In the genomic region with DNA sequence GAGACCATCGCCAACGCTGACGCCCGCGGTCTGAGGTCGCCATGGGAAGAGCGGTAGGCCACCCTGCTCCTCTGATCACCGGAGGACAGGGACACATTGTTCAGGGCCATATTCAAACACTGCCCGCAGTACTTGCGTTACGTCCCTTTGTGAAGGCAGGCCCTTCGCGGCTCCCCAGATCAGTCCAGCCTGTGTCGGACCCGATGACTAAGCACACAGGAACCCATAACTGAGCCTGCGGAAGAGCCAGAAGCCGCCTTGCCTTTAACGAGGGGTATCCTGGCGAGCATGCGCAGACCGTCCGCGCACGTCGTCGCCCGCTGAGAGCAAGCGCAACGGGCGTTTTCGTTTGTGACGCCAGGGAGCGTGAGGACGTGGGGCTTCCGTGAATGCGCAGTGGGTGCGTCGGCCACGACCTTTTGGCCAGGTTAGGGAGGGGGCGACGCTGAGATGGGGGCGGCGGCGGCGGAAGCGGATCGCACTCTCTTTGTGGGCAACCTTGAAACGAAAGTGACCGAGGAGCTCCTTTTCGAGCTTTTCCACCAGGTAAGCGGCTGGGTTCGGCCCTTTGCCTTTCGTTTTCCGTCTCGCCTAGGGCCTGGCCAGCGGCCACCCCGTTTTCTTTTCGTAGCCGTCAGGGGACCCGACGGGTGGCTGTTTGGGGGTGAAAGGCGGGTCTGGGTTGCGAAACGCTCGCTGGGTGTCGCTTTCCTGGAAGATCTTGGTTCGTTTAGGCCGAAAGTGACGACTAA, we compare ENCODE assay signal across 8 cellular contexts. TPM values are rescaled to one million over a fixed set of nuclear protein-coding genes. Genes with fewer than 3 reads are reported as not detected.
DNase-seq lines count a peak whose midpoint lies in the region; ATAC-seq and TF ChIP-seq lines count a peak whose summit lies in the region.

TSS of gene C11orf71 (minus strand) at position 290 of the 752 bp plus-strand sequence. CDS start at position 110, 180 bp downstream.
A gene with protein sequence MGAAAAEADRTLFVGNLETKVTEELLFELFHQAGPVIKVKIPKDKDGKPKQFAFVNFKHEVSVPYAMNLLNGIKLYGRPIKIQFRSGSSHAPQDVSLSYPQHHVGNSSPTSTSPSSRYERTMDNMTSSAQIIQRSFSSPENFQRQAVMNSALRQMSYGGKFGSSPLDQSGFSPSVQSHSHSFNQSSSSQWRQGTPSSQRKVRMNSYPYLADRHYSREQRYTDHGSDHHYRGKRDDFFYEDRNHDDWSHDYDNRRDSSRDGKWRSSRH (plus strand): TSS at position 445 of the 752 bp plus-strand sequence. CDS start 6 bp downstream, at position 451.

- no peaks in the 10 kb centered on the region; the same call in 1 of the 2 replicates for H4K20me1 ChIP-seq in OCI-LY7 (ENCODE audit: insufficient read depth, low read length)

- H3K79me2 ChIP-seq in OCI-LY7 (ENCODE audit: insufficient read depth, low read depth, low read length) = peaks cover 64% of the 10 kb centered on the region

- peaks cover 30% of the 10 kb centered on the region for H3K4me1 ChIP-seq in OCI-LY7 (ENCODE audit: insufficient read depth, low read length, poor library complexity, severe bottlenecking)

- peak; percentile 92 for ATAC-seq in GM21526 (IDR thresholded peaks at IDR 0.05; ENCODE audit: low FRiP score, unreplicated experiment)

- peak within 1 kb of the TSS; percentile 95 for H3K4me2 ChIP-seq in OCI-LY7 (ENCODE audit: low read length)

- no TSS peak for BruUV-seq in OCI-LY7 (replicated peaks; lab: Mats Ljungman, UMichigan)

- H3K9me3 ChIP-seq in OCI-LY7 (ENCODE audit: low read length) = no peaks in the 10 kb centered on the region

- POLR2A ChIA-PET in OCI-LY7 (lab: Charles Lee) = no interaction called here

- H3K9me2 ChIP-seq in OCI-LY7 (ENCODE audit: insufficient read depth, low read length) = no peaks in the 10 kb centered on the region

- CTCF ChIA-PET in OCI-LY7 (lab: Charles Lee; ENCODE audit: unreplicated experiment) = no interaction called here

- peak within 1 kb of the TSS; percentile 62; the same call in 1 of the 2 replicates for H2AFZ ChIP-seq in OCI-LY7 (ENCODE audit: low read length)

- intact Hi-C loops in OCI-LY7 (cut with micrococcal nuclease; ENCODE audit: unreplicated experiment) = loop anchor here (1.0 to 10.0 kb wide), 3 partner anchors 39 to 526 kb away; partner anchors contain the start of genes REXO2 and USP28

- DNase-seq in DMS114 treated with DMSO at 0.1 percent for 48 hours (lab: John Stamatoyannopoulos, UW; ENCODE audit: unreplicated experiment) = peak; percentile 75
- peak; percentile 51 for DNase-seq in HuH-7.5 (ENCODE audit: low spot score)
- peak; percentile 99 for DNase-seq in OCI-LY7 (ENCODE audit: low spot score)
- peak; percentile 94 for DNase-seq in activated T-cell treated with anti-CD3 and anti-CD28 coated beads for 48 hours (ENCODE audit: low read depth)
- DNase-seq in epithelial cell of proximal tubule (ENCODE audit: low read depth) = peak; percentile 84
- DNase-seq in mucosa of gallbladder (ENCODE audit: low spot score) = peak; percentile 98
- DNase-seq in stimulated activated CD8-positive, alpha-beta memory T cell treated with anti-CD3 and anti-CD28 coated beads, Interleukin-4, amount 100 ng/mL, for 4 hours (ENCODE audit: low read depth in 2 of 2, low spot score in 1 of 2) = peak; percentile 94 to 96

- TF ChIP-seq CTCF in OCI-LY7 (conservative IDR thresholded peaks at IDR 0.05; ENCODE audit: low read length) (peak; percentile 68), epithelial cell of proximal tubule (conservative IDR thresholded peaks at IDR 0.05; ENCODE audit: low read depth, low read length) (peak; percentile 7)

- peaks cover 34% of the 10 kb centered on the region for H3K36me3 ChIP-seq in OCI-LY7 (ENCODE audit: insufficient read depth, low read length)

- H3K27ac ChIP-seq in OCI-LY7 (ENCODE audit: low read depth, low read length, poor library complexity, severe bottlenecking) = peak within 1 kb of the TSS; percentile 67

- H3K4me3 ChIP-seq in OCI-LY7 (ENCODE audit: low read depth, low read length, poor library complexity, severe bottlenecking) (peak within 1 kb of the TSS; percentile 79), epithelial cell of proximal tubule (ENCODE audit: low read depth, low read length) (peak within 1 kb of the TSS; percentile 63)

RNA-seq across cellular contexts. Expression of gene C11orf71, which starts in this region (rescaled TPM):
- total RNA-seq in OCI-LY7 (2014; rRNA removed; shearing (Covaris generic)) = 13.5 and 28.7 TPM in 2 replicates
- 12.8 and 13.2 TPM in 2 replicates for total RNA-seq in OCI-LY7 (2022)
- total RNA-seq in epithelial cell of proximal tubule = 1.5 and 3.0 TPM in 2 replicates
- 12.3 TPM for total RNA-seq in mucosa of gallbladder

RNA-seq across cellular contexts. Expression of the second gene that starts in this region (rescaled TPM):
- total RNA-seq in OCI-LY7 (2014; rRNA removed; shearing (Covaris generic)) = 21.3 and 28.6 TPM in 2 replicates
- total RNA-seq in OCI-LY7 (2022) (26.3 and 28.6 TPM in 2 replicates), epithelial cell of proximal tubule (15.2 and 26.9 TPM in 2 replicates), mucosa of gallbladder (21.1 TPM)

Comparison
In these comparisons a context has a peak if more than half of its experiments do, and no peak if none do; other contexts are left out.
1. Peak in every context shown above with its lines: DNase-seq, ATAC-seq, H3K4me3 ChIP-seq and H3K27ac ChIP-seq.